24 cellular contexts compared by ENCODE assay signal in the genomic region with DNA sequence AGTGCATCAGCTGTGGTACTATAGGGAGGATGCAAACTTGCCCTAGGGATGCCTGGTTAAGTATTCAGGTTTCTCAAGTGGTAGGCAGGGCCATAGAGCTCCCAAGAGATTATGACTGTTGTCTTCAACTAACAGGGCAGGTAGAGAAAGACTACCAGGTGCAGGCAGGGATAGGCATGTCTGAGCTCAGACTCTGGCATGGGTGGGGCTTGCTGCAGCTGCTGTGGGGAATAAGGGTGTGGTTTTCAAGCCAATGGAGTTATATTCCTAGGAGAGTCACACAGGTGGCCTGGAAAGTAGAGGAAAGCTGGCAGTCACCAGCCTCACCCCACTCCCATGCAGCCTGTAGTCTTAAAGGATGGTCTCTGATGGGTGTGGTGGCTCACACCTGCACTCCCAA.
"Had no signal": no experiment of that assay in that cellular context is flagged by ENCODE, and none has a peak within 500 bp of the region (broad histone marks: within the 10 kb centered on the region; RNA-seq: fewer than 3 reads in every experiment).

No MANE protein-coding gene starts in this region.

- ATAC-seq: activated CD4-positive, alpha-beta T cell treated with anti-CD3 and anti-CD28 coated beads for 36 hours; activated T-cell treated with anti-CD3 and anti-CD28 coated beads, Interleukin-2, amount 50 U/mL, for 4 hours; gastroesophageal sphincter; psoas muscle had no signal

- H3K27ac ChIP-seq: adrenal gland, ascending aorta, brain microvascular endothelial cell, dorsolateral prefrontal cortex, esophagus squamous epithelium, gastroesophageal sphincter, neutrophil, ovary, psoas muscle, right atrium auricular region, spleen had no signal

- H3K9me3 ChIP-seq: adrenal gland, neutrophil, ovary had no signal

- H3K36me3 ChIP-seq: adrenal gland, ascending aorta, brain microvascular endothelial cell, esophagus squamous epithelium, gastroesophageal sphincter, neutrophil, ovary, right atrium auricular region, spleen, thoracic aorta had no signal

- FAIRE-seq: colon had no signal

- H3K27me3 ChIP-seq: adrenal gland, ascending aorta, brain microvascular endothelial cell, dorsolateral prefrontal cortex, esophagus squamous epithelium, gastroesophageal sphincter, neutrophil, ovary, right atrium auricular region, spleen had no signal

- H3K4me3 ChIP-seq: adrenal gland, ascending aorta, dorsolateral prefrontal cortex, esophagus squamous epithelium, gastroesophageal sphincter, ovary, psoas muscle, right atrium auricular region, spleen, thoracic aorta had no signal

- H3K4me1 ChIP-seq: adrenal gland, ascending aorta, esophagus squamous epithelium, psoas muscle, right atrium auricular region, spleen had no signal

- DNase-seq: activated B cell treated with CpG ODN at 0.5 μM for 24 hours; activated CD4-positive, alpha-beta T cell treated with anti-CD3 and anti-CD28 coated beads for 36 hours; activated CD4-positive, alpha-beta T cell treated with anti-CD3 and anti-CD28 coated beads, Interleukin-2, amount 50 U/mL, for 4 hours; activated CD8-positive, alpha-beta memory T cell treated with anti-CD3 and anti-CD28 coated beads, Interleukin-2, amount 50 U/mL, for 48 hours; activated naive CD4-positive, alpha-beta T cell; activated T-cell treated with anti-CD3 and anti-CD28 coated beads, Interleukin-2, amount 50 U/mL, for 4 hours; adrenal gland; brain microvascular endothelial cell; dorsolateral prefrontal cortex; esophagus squamous epithelium; head of caudate nucleus; hypothalamus; ovary; psoas muscle; spleen; stimulated activated CD4-positive, alpha-beta T cell treated with anti-CD3 and anti-CD28 coated beads, Interleukin-4, amount 100 ng/mL, for 1 hour; stimulated activated naive CD4-positive, alpha-beta T cell; T1000 had no signal
